8 cellular contexts compared by ENCODE assay signal in genomic region chr14:95998656-95999055, GRCh38.
DNase-seq lines count a peak whose midpoint lies in the region; ATAC-seq lines count a peak whose summit lies in the region.

No MANE protein-coding gene starts in this region.

- ATAC-seq in HG03139 (IDR thresholded peaks at IDR 0.05; ENCODE audit: unreplicated experiment) (no peak), HG02623 (IDR thresholded peaks at IDR 0.05; ENCODE audit: unreplicated experiment) (no peak)

- DNase-seq in NCI-H146 (lab: John Stamatoyannopoulos, UW) (peak; percentile 12), NCI-H146 treated with DMSO at 0.1 percent for 48 hours (lab: John Stamatoyannopoulos, UW; ENCODE audit: unreplicated experiment) (no peak), NCI-H748 treated with DMSO at 0.1 percent for 48 hours (lab: John Stamatoyannopoulos, UW) (peak; percentile 39), fibroblast of gingiva (ENCODE audit: low read depth) (peak; percentile 20), superior temporal gyrus (ENCODE audit: extremely low spot score) (peak; percentile 69)
- DNase-seq in activated CD4-positive, alpha-beta T cell treated with anti-CD3 and anti-CD28 coated beads, Interleukin-2, amount 50 U/mL, for 48 hours = no peak

Comparison
In these comparisons a context has a peak if more than half of its experiments do, and no peak if none do; other contexts are left out.
1. DNase-seq: peak in NCI-H146 (single experiment), NCI-H748 treated with DMSO at 0.1 percent for 48 hours (single experiment), fibroblast of gingiva (single experiment) and superior temporal gyrus (single experiment); none in NCI-H146 treated with DMSO at 0.1 percent for 48 hours (single experiment) and activated CD4-positive, alpha-beta T cell treated with anti-CD3 and anti-CD28 coated beads, Interleukin-2, amount 50 U/mL, for 48 hours (0 of 2).